8 cellular contexts compared by ENCODE assay signal in the genomic region with DNA sequence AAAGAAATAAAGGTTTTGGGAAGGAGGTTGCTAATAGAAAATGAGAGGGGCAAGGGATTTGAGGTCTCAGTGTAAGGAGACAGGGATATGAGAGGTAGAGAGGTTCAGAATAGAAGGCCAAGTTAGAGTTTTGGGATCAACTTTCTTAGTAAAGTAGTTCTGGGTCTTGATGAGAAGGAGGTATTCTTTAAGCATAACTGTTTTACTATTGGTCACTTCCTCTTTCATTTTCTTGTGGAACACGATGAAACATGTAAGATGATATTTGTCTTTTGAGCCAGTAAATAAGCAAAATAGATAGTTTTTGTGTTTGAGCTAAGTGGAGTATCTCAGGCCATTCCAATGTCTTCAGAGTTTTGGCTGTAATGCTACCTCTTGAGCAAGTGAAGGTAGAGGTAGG.
DNase-seq lines count a peak whose midpoint lies in the region; ATAC-seq, FAIRE-seq and TF ChIP-seq lines count a peak whose summit lies in the region.
"Not testable (repeated sequence)": the region's sequence is repeated elsewhere in the genome, so short reads cannot be mapped to it uniquely, and the experiment has no call there.

No MANE protein-coding gene starts in this region.

- H3K4me3 ChIP-seq in NB4 (ENCODE audit: low read depth, low read length); K562; heart left ventricle: not testable (repeated sequence)

- WGBS in K562 (ENCODE audit: insufficient coverage, low coverage, missing lambda C conversion rate): 9% methylated on average over 1 of the region's 1 CpG
- 43 to 57% (median 51%) methylated on average over 1 of the region's 1 CpG for WGBS in heart left ventricle, 4 donors

- not testable (repeated sequence) for FAIRE-seq in K562 (lab: Jason Lieb, UNC)

- H3K36me3 Mint-ChIP-seq in activated B cell treated with CpG ODN at 0.5 μM for 24 hours (ENCODE audit: low read depth) (peaks cover 65% of the 10 kb centered on the region), osteocyte (ENCODE audit: unreplicated experiment) (peaks cover 40% of the 10 kb centered on the region)

- BruUV-seq in K562 (replicated peaks; lab: Mats Ljungman, UMichigan): not testable (repeated sequence)

- TF ChIP-seq POLR2A in NB4 (IDR thresholded peaks at IDR 0.05; ENCODE audit: extremely low read depth, insufficient read length); K562 (conservative IDR thresholded peaks at IDR 0.05); heart left ventricle (IDR thresholded peaks at IDR 0.05): not testable (repeated sequence)

- not testable (repeated sequence) for TF ChIP-seq EP300 in K562 (IDR thresholded peaks at IDR 0.05; ENCODE audit: low read length)

- H3K36me3 ChIP-seq in K562 (ENCODE audit: control insufficient read depth, insufficient read depth, low read length) (peaks cover 37% of the 10 kb centered on the region), heart left ventricle (peaks cover 0 to 55% (median 39%) of the 10 kb centered on the region in 9 donors)

- not testable (repeated sequence) for H3K27ac ChIP-seq in K562 (ENCODE audit: extremely low read depth, low read depth, low read length)
- peak overlapping the region in 9 of 12 donors; percentile 5 to 74 (median 39) for H3K27ac ChIP-seq in heart left ventricle

- peak overlapping the region; percentile 51 for H3K27ac Mint-ChIP-seq in activated B cell treated with CpG ODN at 0.5 μM for 24 hours
- H3K27ac Mint-ChIP-seq in osteocyte (ENCODE audit: unreplicated experiment): peak overlapping the region; percentile 88

- POLR2A ChIA-PET in activated B cell treated with CpG ODN at 0.5 μM for 24 hours (lab: Charles Lee): interaction anchor here (0.7 to 0.9 kb wide), 2 partner anchors 68 to 189 kb away, joined by 3 read pairs; a partner anchor contains a TSS
- POLR2A ChIA-PET in K562 (lab: Yijun Ruan, JAX): not testable (repeated sequence)

- ATAC-seq in HG02798 (IDR thresholded peaks at IDR 0.05; ENCODE audit: poor library complexity, unreplicated experiment): peak; percentile 50
- ATAC-seq in activated B cell treated with CpG ODN at 0.5 μM for 24 hours (ENCODE audit: low read depth); K562; heart left ventricle: not testable (repeated sequence)

- not testable (repeated sequence) for H3K4me1 ChIP-seq in K562 (replicated peaks in 1 of 2; ENCODE audit: control insufficient read depth in 2 of 2, insufficient read depth in 2 of 2, low read length in 2 of 2)
- peaks cover 0 to 54% (median 27%) of the 10 kb centered on the region in 12 donors for H3K4me1 ChIP-seq in heart left ventricle

- TF ChIP-seq CTCF in GM13976 (IDR thresholded peaks at IDR 0.05; ENCODE audit: borderline replicate concordance, control extremely low read depth, extremely low read depth, insufficient read depth, missing control alignments); NB4 (IDR thresholded peaks at IDR 0.05; ENCODE audit: low read depth, low read length); activated B cell treated with CpG ODN at 0.5 μM for 24 hours (IDR thresholded peaks at IDR 0.05); K562 (IDR thresholded peaks at IDR 0.05 in 2 of 3, conservative IDR thresholded peaks at IDR 0.05 in 1 of 3; ENCODE audit: insufficient read depth in 2 of 3, low read depth in 1 of 3, low read length in 3 of 3); heart left ventricle (IDR thresholded peaks at IDR 0.05); osteocyte (IDR thresholded peaks at IDR 0.05): not testable (repeated sequence)

- H2AFZ ChIP-seq in K562 (ENCODE audit: low read depth, low read length): not testable (repeated sequence)

- TF ChIP-seq RAD21 in K562 (CRISPR knock-in tag; conservative IDR thresholded peaks at IDR 0.05 in 1 of 2, IDR thresholded peaks at IDR 0.05 in 1 of 2): not testable (repeated sequence)

- H4K20me1 ChIP-seq in K562 (replicated peaks; ENCODE audit: control insufficient read depth, insufficient read depth, low read length): not testable (repeated sequence)

- not testable (repeated sequence) for H3K4me2 ChIP-seq in K562 (ENCODE audit: insufficient read depth, low read length)

- peak overlapping the region; percentile 36 for H3K4me3 Mint-ChIP-seq in activated B cell treated with CpG ODN at 0.5 μM for 24 hours
- not testable (repeated sequence) for H3K4me3 Mint-ChIP-seq in osteocyte (ENCODE audit: unreplicated experiment)

- CTCF ChIA-PET in activated B cell treated with CpG ODN at 0.5 μM for 24 hours (lab: Charles Lee); K562 (lab: Yijun Ruan, JAX; ENCODE audit: low intra/inter-chr PET ratio): not testable (repeated sequence)

- intact Hi-C loops in activated B cell treated with CpG ODN at 0.5 μM for 24 hours (cut with micrococcal nuclease) (loop anchor here (5.0 kb wide), 2 partner anchors 37 to 67 kb away; a partner anchor contains a TSS), heart left ventricle (cut with DNase I) (loop anchor here in 2 of 10 donors (5.0 to 10.0 kb wide), 2 partner anchors 64 to 67 kb away; a partner anchor contains a TSS)
- intact Hi-C loops in K562 (cut with micrococcal nuclease): not testable (repeated sequence)

- DNase-seq in AML-193 (lab: John Stamatoyannopoulos, UW) (peak; percentile 9 to 37), GM13976 (ENCODE audit: low spot score) (peak; percentile 16), NB4 (ENCODE audit: low read depth) (peak; percentile 26)
- DNase-seq in activated B cell treated with CpG ODN at 0.5 μM for 24 hours; K562 (ENCODE audit: extremely low read depth in 1 of 4, low spot score in 3 of 4); heart left ventricle; osteocyte (ENCODE audit: extremely low spot score, unreplicated experiment): not testable (repeated sequence)

- in situ Hi-C loops in GM13976 (cut with MboI; ENCODE audit: low sequenced_read_pairs, unreplicated experiment); K562 (cut with MboI): not testable (repeated sequence)

- not testable (repeated sequence) for H3K79me2 ChIP-seq in K562 (ENCODE audit: control insufficient read depth, insufficient read depth, low read length)

- not testable (repeated sequence) for H3K27me3 Mint-ChIP-seq in activated B cell treated with CpG ODN at 0.5 μM for 24 hours; osteocyte (ENCODE audit: unreplicated experiment)

- H3K4me1 Mint-ChIP-seq in activated B cell treated with CpG ODN at 0.5 μM for 24 hours (peaks cover 33% of the 10 kb centered on the region), osteocyte (ENCODE audit: unreplicated experiment) (peaks cover 65% of the 10 kb centered on the region)

- H3K9ac ChIP-seq in K562 (ENCODE audit: insufficient read depth in 1 of 2, low read depth in 2 of 2, low read length in 2 of 2): not testable (repeated sequence)

- not testable (repeated sequence) for H3K9me3 Mint-ChIP-seq in activated B cell treated with CpG ODN at 0.5 μM for 24 hours; osteocyte (ENCODE audit: unreplicated experiment)

- not testable (repeated sequence) for H3K9me1 ChIP-seq in K562 (ENCODE audit: control insufficient read depth, insufficient read depth, low read length)

- H3K9me3 ChIP-seq in K562 (replicated peaks; ENCODE audit: control insufficient read depth, insufficient read depth, low read depth, low read length); heart left ventricle: not testable (repeated sequence)

- not testable (repeated sequence) for H3K27me3 ChIP-seq in K562 (ENCODE audit: control insufficient read depth in 2 of 2, insufficient read depth in 2 of 2, low read length in 2 of 2); heart left ventricle

TF ChIP-seq in K562, 482 proteins besides CTCF, POLR2A, EP300 and RAD21:
- TF ChIP-seq SPI1 (IDR thresholded peaks at IDR 0.05; ENCODE audit: borderline replicate concordance, low read depth, low read length): peak; percentile 54; the same call in 1 of the 2 replicates
